ENCODE assay signal across 8 cellular contexts in the genomic region with DNA sequence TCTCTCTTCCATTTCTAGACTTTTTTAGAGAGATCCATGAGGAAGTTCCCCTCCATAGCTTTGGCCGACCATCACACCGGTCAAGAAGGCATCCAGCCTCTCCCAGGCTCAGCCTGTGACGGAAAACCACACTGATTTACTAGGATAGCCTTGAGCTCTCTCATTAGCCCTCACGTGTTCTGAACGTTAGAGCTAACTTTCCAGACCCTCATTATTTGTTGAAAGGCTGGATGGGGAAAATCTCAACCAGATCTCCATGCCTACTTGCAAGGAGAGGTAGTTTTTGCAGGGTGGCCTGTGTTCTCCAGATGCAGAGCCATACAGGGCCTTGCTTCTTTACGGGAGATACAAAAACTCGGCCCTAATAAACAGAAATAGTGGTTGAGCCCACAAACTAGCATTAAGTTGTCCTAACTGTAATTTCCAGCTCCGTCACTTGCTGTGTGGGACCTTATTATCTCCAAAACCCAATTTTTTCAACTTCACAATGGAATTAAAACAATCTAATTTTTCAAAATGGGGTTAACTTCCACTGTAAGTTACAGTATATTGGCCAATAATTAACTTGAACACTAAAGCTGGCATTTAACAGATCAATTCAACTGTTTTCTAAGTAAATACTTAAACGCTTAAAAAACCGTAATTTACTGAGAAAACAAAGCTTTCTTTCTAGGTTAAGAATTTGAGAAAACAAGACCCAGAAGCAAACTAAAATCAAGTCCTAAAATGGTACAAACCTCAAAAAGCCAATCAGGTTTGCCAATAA.
A peak's percentile ranks its signal among the peaks of the same experiment; 100 is the strongest.
DNase-seq lines count a peak whose midpoint lies in the region; ATAC-seq, FAIRE-seq and TF ChIP-seq lines count a peak whose summit lies in the region.

No MANE protein-coding gene starts in this region.

- H3K4ac ChIP-seq in trophoblast cell (ENCODE audit: low read depth, low read length), result no peak overlapping the region

- H3K9ac ChIP-seq in trophoblast cell (ENCODE audit: low read length), result no peak overlapping the region

- H3K4me3 ChIP-seq in trophoblast cell (ENCODE audit: low read depth, low read length), result no peak overlapping the region

- ATAC-seq in GM18517 (IDR thresholded peaks at IDR 0.05; ENCODE audit: unreplicated experiment) (peak; percentile 15), HG03520 (IDR thresholded peaks at IDR 0.05; ENCODE audit: unreplicated experiment) (peak; percentile 1), GM19397 (IDR thresholded peaks at IDR 0.05; ENCODE audit: unreplicated experiment) (no peak), GM21576 (IDR thresholded peaks at IDR 0.05; ENCODE audit: unreplicated experiment) (no peak)

- H2AFZ ChIP-seq in trophoblast cell (ENCODE audit: insufficient read depth, low read length, poor library complexity), result no peak overlapping the region

- no peaks in the 10 kb centered on the region for H3K4me1 ChIP-seq in trophoblast cell (ENCODE audit: control insufficient read depth in 1 of 2, insufficient read depth in 2 of 2, low read length in 2 of 2)

- H3K27me3 ChIP-seq in trophoblast cell (ENCODE audit: insufficient read depth, low read length), result no peaks in the 10 kb centered on the region

- no peak overlapping the region for H3K23ac ChIP-seq in trophoblast cell (ENCODE audit: low read length)

- no peak for TF ChIP-seq POLR2A in erythroblast (IDR thresholded peaks at IDR 0.05; ENCODE audit: low read length)

- H4K8ac ChIP-seq in trophoblast cell (ENCODE audit: low read depth, low read length), result peak overlapping the region; percentile 73

- peak overlapping the region; percentile 79 for H2AK5ac ChIP-seq in trophoblast cell (ENCODE audit: low read length)

- no peak overlapping the region for H2BK5ac ChIP-seq in trophoblast cell (ENCODE audit: low read depth, low read length, poor library complexity)

- DNase-seq in trophoblast cell, result no peak
- no peak for DNase-seq in erythroblast (lab: John Stamatoyannopoulos, UW)
- no peak for DNase-seq in NCI-H187 treated with DMSO at 0.1 percent for 48 hours (lab: John Stamatoyannopoulos, UW)

- H2BK120ac ChIP-seq in trophoblast cell (ENCODE audit: insufficient read depth, low read length, poor library complexity), result peak overlapping the region; percentile 51

- H4K12ac ChIP-seq in trophoblast cell (ENCODE audit: low read depth, low read length), result no peak overlapping the region

- no peak overlapping the region for H3K27ac ChIP-seq in trophoblast cell (ENCODE audit: low read depth, low read length)

- no peak overlapping the region for H4K91ac ChIP-seq in trophoblast cell (ENCODE audit: low read depth, low read length)

- peaks cover 8% of the 10 kb centered on the region for H3K79me1 ChIP-seq in trophoblast cell (ENCODE audit: low read length)

- H3K4me2 ChIP-seq in trophoblast cell (ENCODE audit: low read length), result no peak overlapping the region

- no peak overlapping the region for H3K18ac ChIP-seq in trophoblast cell (ENCODE audit: low read length)

- peaks cover 7% of the 10 kb centered on the region for H3K79me2 ChIP-seq in trophoblast cell (ENCODE audit: control insufficient read depth, insufficient read depth, low read length, poor library complexity)

- peak overlapping the region; percentile 71 for H2BK12ac ChIP-seq in trophoblast cell (ENCODE audit: low read length)

- no peaks in the 10 kb centered on the region for H3K36me3 ChIP-seq in trophoblast cell (ENCODE audit: control insufficient read depth in 1 of 2, insufficient read depth in 2 of 2, low read length in 2 of 2)

- whole genome bisulfite sequencing in trophoblast cell (ENCODE audit: extremely low coverage, insufficient coverage, insufficient read length), result no CpG with 5 or more reads among the region's 10 CpGs

- H3K14ac ChIP-seq in trophoblast cell (ENCODE audit: low read length), result no peak overlapping the region

- FAIRE-seq in colon (lab: Jason Lieb, UNC), result peak; percentile 89

- H3K9me3 ChIP-seq in trophoblast cell (ENCODE audit: insufficient read depth, low read depth, low read length), result no peaks in the 10 kb centered on the region

Comparison
In these comparisons a context has a peak if more than half of its experiments do, and no peak if none do; other contexts are left out.
1. ATAC-seq: peak in GM18517 (single experiment) and HG03520 (single experiment); none in GM19397 (single experiment) and GM21576 (single experiment).